ENCODE assay signal across 8 cellular contexts in genomic region chr17:30905742-30906100, GRCh38. TPM values are rescaled to one million over a fixed set of nuclear protein-coding genes. Genes with fewer than 3 reads are reported as not detected.
DNase-seq lines count a peak whose midpoint lies in the region; ATAC-seq lines count a peak whose summit lies in the region.

No MANE protein-coding gene starts in this region.

- peak; percentile 39 for ATAC-seq in HG03432 (IDR thresholded peaks at IDR 0.05; ENCODE audit: unreplicated experiment)
- peak; percentile 27 to 48 for ATAC-seq in activated naive CD4-positive, alpha-beta T cell treated with anti-CD3 and anti-CD28 coated beads, Interleukin-2, amount 50 U/mL, for 72 hours

- peak overlapping the region; percentile 95 to 98 for H3K27ac Mint-ChIP-seq in activated naive CD4-positive, alpha-beta T cell treated with anti-CD3 and anti-CD28 coated beads, Interleukin-2, amount 50 U/mL, for 72 hours

- peak overlapping the region; percentile 84 for H3K4me3 ChIP-seq in skeletal muscle cell (ENCODE audit: low read depth, low read length)

- peaks cover 9 to 14% of the 10 kb centered on the region in 2 donors for H3K36me3 Mint-ChIP-seq in activated naive CD4-positive, alpha-beta T cell treated with anti-CD3 and anti-CD28 coated beads, Interleukin-2, amount 50 U/mL, for 72 hours

- no peaks in the 10 kb centered on the region for H3K9me3 Mint-ChIP-seq in activated naive CD4-positive, alpha-beta T cell treated with anti-CD3 and anti-CD28 coated beads, Interleukin-2, amount 50 U/mL, for 72 hours

- DNase-seq in stimulated activated CD4-positive, alpha-beta T cell treated with anti-CD3 and anti-CD28 coated beads, Interleukin-15, amount 100 ng/mL, for 24 hours = peak; percentile 31
- no peak for DNase-seq in stimulated activated CD4-positive, alpha-beta T cell treated with anti-CD3 and anti-CD28 coated beads, Interleukin-1b, Interleukin-23, amount 100 ng/mL, for 48 hours
- DNase-seq in activated naive CD4-positive, alpha-beta T cell treated with anti-CD3 and anti-CD28 coated beads, Interleukin-2, amount 50 U/mL, for 72 hours (ENCODE audit: low spot score in 2 of 2) = peak in 1 of 2 donors; percentile 26
- peak; percentile 21 for DNase-seq in hepatic stellate cell (ENCODE audit: low spot score)
- no peak for DNase-seq in skeletal muscle cell (ENCODE audit: low read depth)
- DNase-seq in NCI-H2081 (lab: John Stamatoyannopoulos, UW) = no peak
- DNase-seq in HPDE6-E6E7 (ENCODE audit: extremely low spot score) = no peak

RNA-seq across cellular contexts. Expression of gene TEFM, which starts 0.3 kb away (rescaled TPM):
- total RNA-seq in activated naive CD4-positive, alpha-beta T cell treated with anti-CD3 and anti-CD28 coated beads, Interleukin-2, amount 50 U/mL, for 72 hours = 10 to 100 TPM in 1 of 2 donors, 1 to 10 TPM in 1; 9.9 to 12.1 TPM

RNA-seq across cellular contexts. Expression of gene ADAP2, which starts 16.0 kb away (rescaled TPM):
- total RNA-seq in activated naive CD4-positive, alpha-beta T cell treated with anti-CD3 and anti-CD28 coated beads, Interleukin-2, amount 50 U/mL, for 72 hours = 1 to 10 TPM in 1 of 2 donors, not detected in 1; 1.3 TPM

Comparison
In these comparisons a context has a peak if more than half of its experiments do, and no peak if none do; other contexts are left out.
1. DNase-seq: peak in stimulated activated CD4-positive, alpha-beta T cell treated with anti-CD3 and anti-CD28 coated beads, Interleukin-15, amount 100 ng/mL, for 24 hours (single experiment) and hepatic stellate cell (single experiment); none in stimulated activated CD4-positive, alpha-beta T cell treated with anti-CD3 and anti-CD28 coated beads, Interleukin-1b, Interleukin-23, amount 100 ng/mL, for 48 hours (single experiment), skeletal muscle cell (single experiment), NCI-H2081 (0 of 2) and HPDE6-E6E7 (single experiment).